ENCODE assay signal across 1 cellular context in the genomic region with DNA sequence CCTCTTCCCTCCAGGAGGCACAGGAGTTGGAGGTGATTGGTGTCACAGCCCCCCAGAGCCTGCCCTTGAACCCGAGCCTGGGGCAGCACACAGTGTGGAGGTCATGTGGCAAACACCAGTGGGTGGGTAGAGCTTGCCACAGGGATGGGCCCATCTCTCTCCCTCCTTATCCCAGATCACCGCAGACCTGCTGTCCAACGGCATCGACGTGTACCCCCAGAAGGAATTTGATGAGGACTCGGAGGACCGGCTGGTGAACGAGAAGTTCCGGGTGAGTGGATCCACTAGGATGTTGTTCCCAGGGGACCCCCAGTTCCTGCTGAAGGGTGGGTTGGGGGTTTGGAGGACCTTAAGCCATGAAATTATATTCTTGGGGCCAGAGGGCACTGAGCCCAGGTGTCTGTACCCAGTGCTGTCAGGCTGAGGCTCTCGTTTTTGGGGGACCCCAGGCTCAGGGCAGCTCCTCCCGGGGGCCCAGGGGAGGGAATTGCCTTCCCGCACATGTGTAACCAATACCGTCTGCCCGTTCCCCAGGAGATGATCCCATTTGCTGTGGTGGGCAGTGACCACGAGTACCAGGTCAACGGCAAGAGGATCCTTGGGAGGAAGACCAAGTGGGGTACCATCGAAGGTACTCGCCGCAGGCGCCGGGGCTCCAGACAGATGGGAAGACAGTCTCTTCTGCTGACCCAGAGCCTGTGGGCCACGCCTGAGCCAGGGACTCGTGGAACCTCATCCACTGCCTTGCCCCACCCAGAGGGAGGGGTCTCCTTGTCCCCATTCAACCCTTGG.
TF ChIP-seq lines count a peak whose summit lies in the region.

No MANE protein-coding gene starts in this region.

TF ChIP-seq in GM12878, 131 proteins besides CTCF, POLR2A, EP300 and RAD21:
- TF ChIP-seq ASH2L (IDR thresholded peaks at IDR 0.05; ENCODE audit: borderline replicate concordance, low read depth), result no peak
- TF ChIP-seq PAX5 (IDR thresholded peaks at IDR 0.05; ENCODE audit: borderline replicate concordance, low read depth, low read length), result 0 out of 2 replicates have a peak, but pooled peaks have one; percentile 10
